ENCODE assay signal across 16 cellular contexts in genomic region chr11:96303980-96304379, GRCh38. TPM values are rescaled to one million over a fixed set of nuclear protein-coding genes. Genes with fewer than 3 reads are reported as not detected.
DNase-seq lines count a peak whose midpoint lies in the region; ATAC-seq, FAIRE-seq and TF ChIP-seq lines count a peak whose summit lies in the region.
"Had no signal": no experiment of that assay in that cellular context is flagged by ENCODE, and none has a peak within 500 bp of the region (broad histone marks: within the 10 kb centered on the region; RNA-seq: fewer than 3 reads in every experiment).

No MANE protein-coding gene starts in this region.

- intact Hi-C loops in left ventricle myocardium inferior (cut with micrococcal nuclease) (no loop called here), Right ventricle myocardium inferior (cut with DNase I) (no loop called here)

- WGBS in mesenchymal stem cell, result 86% methylated on average over 3 of the region's 3 CpGs
- 69 to 82% methylated on average over 3 of the region's 3 CpGs for WGBS in upper lobe of left lung, 2 donors
- WGBS in neuronal stem cell (ENCODE audit: extremely low coverage in 2 of 2, insufficient read length in 2 of 2, insufficient replicate concordance in 1 of 2), 2 donors, result no CpG with 5 or more reads among the region's 3 CpGs

- H3K9ac ChIP-seq in astrocyte (ENCODE audit: low read length) (peak overlapping the region; percentile 32), mesenchymal stem cell (ENCODE audit: low read length) (peak overlapping the region; percentile 94), neuronal stem cell (ENCODE audit: low read depth, low read length, poor library complexity) (no peak overlapping the region)

- H4K8ac ChIP-seq in mesenchymal stem cell (ENCODE audit: low read length), result no peak overlapping the region
- no peak overlapping the region for H4K8ac ChIP-seq in neuronal stem cell (ENCODE audit: low read depth, low read length)

- peak overlapping the region; percentile 64 for H3K27ac Mint-ChIP-seq in astrocyte (ENCODE audit: unreplicated experiment)
- H3K27ac Mint-ChIP-seq: activated CD4-positive, alpha-beta T cell treated with anti-CD3 and anti-CD28 coated beads, Interleukin-2, amount 10 ng/mL, durations not matched to agents 7 days and 5 days had no signal

- DNase-seq in left ventricle myocardium inferior (no peak), Right ventricle myocardium inferior (ENCODE audit: missing footprints) (no peak), astrocyte (ENCODE audit: low read depth) (no peak), mesenchymal stem cell (no peak), upper lobe of left lung (no peak), Ammon's horn (ENCODE audit: low spot score) (no peak), GF-D8 (lab: John Stamatoyannopoulos, UW) (no peak), neuronal stem cell (ENCODE audit: low spot score) (no peak)
- DNase-seq: activated CD4-positive, alpha-beta T cell treated with anti-CD3 and anti-CD28 coated beads, Interleukin-2, amount 10 ng/mL, durations not matched to agents 7 days and 5 days; activated gamma-delta T cell; DND-41; NCI-H1048; NCI-H2227 treated with DMSO at 0.1 percent for 48 hours; T-helper 1 cell had no signal

- H4K91ac ChIP-seq in mesenchymal stem cell (ENCODE audit: low read length) (no peak overlapping the region), neuronal stem cell (ENCODE audit: low read depth, low read length, poor library complexity) (no peak overlapping the region)

- H2BK5ac ChIP-seq in mesenchymal stem cell (ENCODE audit: low read depth, low read length, poor library complexity, severe bottlenecking) (no peak overlapping the region), neuronal stem cell (ENCODE audit: low read length) (no peak overlapping the region)

- H3K36me3 Mint-ChIP-seq in astrocyte (ENCODE audit: low read depth, unreplicated experiment), result no peaks in the 10 kb centered on the region

- H3K4me3 Mint-ChIP-seq in astrocyte (ENCODE audit: unreplicated experiment), result no peak overlapping the region
- H3K4me3 Mint-ChIP-seq: activated CD4-positive, alpha-beta T cell treated with anti-CD3 and anti-CD28 coated beads, Interleukin-2, amount 10 ng/mL, durations not matched to agents 7 days and 5 days; central memory CD8-positive, alpha-beta T cell had no signal

- peaks cover 79% of the 10 kb centered on the region for H3K79me2 ChIP-seq in astrocyte (ENCODE audit: insufficient read depth, low read length)

- H3K27ac ChIP-seq in left ventricle myocardium inferior (replicated peaks) (peak overlapping the region; percentile 62), astrocyte (ENCODE audit: low read depth, low read length) (peak overlapping the region; percentile 60), mesenchymal stem cell (ENCODE audit: low read length, poor library complexity, severe bottlenecking) (no peak overlapping the region), upper lobe of left lung (peak overlapping the region in 3 of 4 donors; percentile 42 to 70 (median 53)), neuronal stem cell (replicated peaks; ENCODE audit: low read length) (no peak overlapping the region)

- H3K36me3 ChIP-seq in left ventricle myocardium inferior (no peaks in the 10 kb centered on the region), astrocyte (ENCODE audit: insufficient read depth, low read length) (no peaks in the 10 kb centered on the region), mesenchymal stem cell (ENCODE audit: control insufficient read depth in 1 of 2, insufficient read depth in 2 of 2, low read depth in 1 of 2, low read length in 2 of 2) (no peaks in the 10 kb centered on the region), upper lobe of left lung (no peaks in the 10 kb centered on the region), neuronal stem cell (replicated peaks in 1 of 2; ENCODE audit: control insufficient read depth in 2 of 2, insufficient read depth in 2 of 2, low read length in 2 of 2) (no peaks in the 10 kb centered on the region)

- no peak overlapping the region for H3K14ac ChIP-seq in mesenchymal stem cell (ENCODE audit: low read length in 2 of 2)
- no peak overlapping the region for H3K14ac ChIP-seq in neuronal stem cell (ENCODE audit: low read length)

- ATAC-seq in Right ventricle myocardium inferior (no peak), upper lobe of left lung (ENCODE audit: low FRiP score in 2 of 2) (no peak)
- ATAC-seq: left lobe of liver had no signal

- H3K4me1 Mint-ChIP-seq in astrocyte (ENCODE audit: low read depth, unreplicated experiment), result peaks cover 60% of the 10 kb centered on the region

- H3K23ac ChIP-seq in mesenchymal stem cell (ENCODE audit: low read length in 2 of 2) (no peak overlapping the region), neuronal stem cell (ENCODE audit: low read depth, low read length, poor library complexity) (no peak overlapping the region)

- no peak overlapping the region for H3K4me3 ChIP-seq in left ventricle myocardium inferior
- H3K4me3 ChIP-seq in astrocyte (ENCODE audit: insufficient read depth, low read depth, low read length), result no peak overlapping the region
- peak overlapping the region in 1 of 2 experiments; percentile 32 for H3K4me3 ChIP-seq in mesenchymal stem cell (ENCODE audit: insufficient read depth in 1 of 2, low read depth in 1 of 2, low read length in 2 of 2)
- H3K4me3 ChIP-seq in upper lobe of left lung, result no peak overlapping the region
- no peak overlapping the region for H3K4me3 ChIP-seq in neuronal stem cell (ENCODE audit: low read length in 2 of 2)

- H2BK12ac ChIP-seq in mesenchymal stem cell (ENCODE audit: low read length in 2 of 2) (peak overlapping the region in 1 of 2 experiments; percentile 79), neuronal stem cell (ENCODE audit: low read length) (no peak overlapping the region)

- no peak for TF ChIP-seq EP300 in upper lobe of left lung (IDR thresholded peaks at IDR 0.05)

- no peaks in the 10 kb centered on the region for H3K27me3 Mint-ChIP-seq in astrocyte (ENCODE audit: low read depth, unreplicated experiment)
- H3K27me3 Mint-ChIP-seq: activated CD4-positive, alpha-beta T cell treated with anti-CD3 and anti-CD28 coated beads, Interleukin-2, amount 10 ng/mL, durations not matched to agents 7 days and 5 days; central memory CD8-positive, alpha-beta T cell had no signal

- peak overlapping the region in 1 of 2 experiments; percentile 42 for H3K18ac ChIP-seq in mesenchymal stem cell (ENCODE audit: low read depth in 1 of 2, low read length in 2 of 2)
- H3K18ac ChIP-seq in neuronal stem cell (ENCODE audit: low read length), result no peak overlapping the region

- TF ChIP-seq CTCF in left ventricle myocardium inferior (IDR thresholded peaks at IDR 0.05; ENCODE audit: borderline replicate concordance) (no peak), astrocyte (IDR thresholded peaks at IDR 0.05; ENCODE audit: insufficient read depth, low read depth, low read length) (no peak), upper lobe of left lung (IDR thresholded peaks at IDR 0.05) (no peak)

- TF ChIP-seq POLR2A in upper lobe of left lung (IDR thresholded peaks at IDR 0.05), result no peak

- H3K9me3 ChIP-seq in left ventricle myocardium inferior (replicated peaks) (no peaks in the 10 kb centered on the region), astrocyte (ENCODE audit: insufficient read depth, low read depth, low read length) (no peaks in the 10 kb centered on the region), mesenchymal stem cell (ENCODE audit: control insufficient read depth, low read length) (no peaks in the 10 kb centered on the region), upper lobe of left lung (no peaks in the 10 kb centered on the region), neuronal stem cell (replicated peaks in 1 of 2; ENCODE audit: control insufficient read depth in 2 of 2, insufficient read depth in 1 of 2, low read depth in 1 of 2, low read length in 2 of 2) (peaks cover 0 to 5% of the 10 kb centered on the region in 2 donors)

- H3K27me3 ChIP-seq in left ventricle myocardium inferior (ENCODE audit: low read depth), result no peaks in the 10 kb centered on the region
- no peaks in the 10 kb centered on the region for H3K27me3 ChIP-seq in astrocyte (ENCODE audit: insufficient read depth, low read length)
- H3K27me3 ChIP-seq in mesenchymal stem cell (ENCODE audit: control insufficient read depth in 1 of 2, insufficient read depth in 1 of 2, low read length in 2 of 2), result no peaks in the 10 kb centered on the region
- no peaks in the 10 kb centered on the region for H3K27me3 ChIP-seq in upper lobe of left lung
- H3K27me3 ChIP-seq in neuronal stem cell (ENCODE audit: control insufficient read depth in 3 of 3, insufficient read depth in 3 of 3, low read depth in 1 of 3, low read length in 3 of 3), result no peaks in the 10 kb centered on the region

- no peak for FAIRE-seq in astrocyte (lab: Jason Lieb, UNC)

- H3K9me3 Mint-ChIP-seq in astrocyte (ENCODE audit: unreplicated experiment), result no peaks in the 10 kb centered on the region
- H3K9me3 Mint-ChIP-seq: activated CD4-positive, alpha-beta T cell treated with anti-CD3 and anti-CD28 coated beads, Interleukin-2, amount 10 ng/mL, durations not matched to agents 7 days and 5 days; central memory CD8-positive, alpha-beta T cell had no signal

- H2AK5ac ChIP-seq in mesenchymal stem cell (ENCODE audit: low read length, severe bottlenecking), result peak overlapping the region; percentile 18
- H2AK5ac ChIP-seq in neuronal stem cell (ENCODE audit: low read depth, low read length), result no peak overlapping the region

- H2BK15ac ChIP-seq in mesenchymal stem cell (ENCODE audit: low read depth, poor library complexity, severe bottlenecking) (no peak overlapping the region), neuronal stem cell (ENCODE audit: low read length) (no peak overlapping the region)

- H3K4me2 ChIP-seq in astrocyte (ENCODE audit: low read length) (peak overlapping the region; percentile 29), mesenchymal stem cell (ENCODE audit: low read length, poor library complexity, severe bottlenecking) (no peak overlapping the region), neuronal stem cell (ENCODE audit: insufficient read depth, low read length, poor library complexity, severe bottlenecking) (no peak overlapping the region)

- H3K4me1 ChIP-seq in left ventricle myocardium inferior (peaks cover 85% of the 10 kb centered on the region), astrocyte (ENCODE audit: insufficient read depth, low read length) (peaks cover 56% of the 10 kb centered on the region), mesenchymal stem cell (ENCODE audit: control insufficient read depth, insufficient read depth, low read depth, low read length) (peaks cover 8% of the 10 kb centered on the region), upper lobe of left lung (peaks cover 54 to 79% (median 65%) of the 10 kb centered on the region in 4 donors), neuronal stem cell (ENCODE audit: control insufficient read depth in 2 of 2, insufficient read depth in 1 of 2, low read depth in 1 of 2, low read length in 2 of 2) (peaks cover 14 to 26% of the 10 kb centered on the region in 2 donors)

- peaks cover 15% of the 10 kb centered on the region for H4K20me1 ChIP-seq in astrocyte (ENCODE audit: insufficient read depth, low read length)

- H3K79me1 ChIP-seq in mesenchymal stem cell (replicated peaks; ENCODE audit: low read length, poor library complexity, severe bottlenecking) (peaks cover 20% of the 10 kb centered on the region), neuronal stem cell (ENCODE audit: low read depth, low read length) (no peaks in the 10 kb centered on the region)

- H2AFZ ChIP-seq in astrocyte (ENCODE audit: low read depth, low read length) (no peak overlapping the region), mesenchymal stem cell (ENCODE audit: low read depth, low read length) (no peak overlapping the region), neuronal stem cell (ENCODE audit: low read length) (no peak overlapping the region)

- H2BK120ac ChIP-seq in mesenchymal stem cell (ENCODE audit: low read depth, low read length) (no peak overlapping the region), neuronal stem cell (ENCODE audit: low read depth, low read length) (no peak overlapping the region)

- H3K4ac ChIP-seq in mesenchymal stem cell (ENCODE audit: low read depth in 1 of 2, low read length in 2 of 2) (peak overlapping the region; percentile 7 to 46), neuronal stem cell (ENCODE audit: low read length) (no peak overlapping the region)

RNA-seq across cellular contexts. Expression of gene MAML2, which starts 39.0 kb away (rescaled TPM):
- total RNA-seq in left ventricle myocardium inferior, result 4.5 TPM
- 5.2 TPM for total RNA-seq in Right ventricle myocardium inferior
- 27.1 and 27.4 TPM in 2 replicates for total RNA-seq in astrocyte
- polyA plus RNA-seq in mesenchymal stem cell (2013, experiment 1 of 2), result 33.4 TPM
- polyA plus RNA-seq in mesenchymal stem cell (2013, experiment 2 of 2), result 31.6 TPM
- 10 to 100 TPM; 19.5 to 36.6 (median 26.3) TPM for total RNA-seq in upper lobe of left lung
- polyA plus RNA-seq in neuronal stem cell (2013, experiment 1 of 2), result 2.0 TPM
- 2.2 TPM for polyA plus RNA-seq in neuronal stem cell (2013, experiment 2 of 2)

Comparison
In these comparisons a context has a peak if more than half of its experiments do, and no peak if none do; other contexts are left out.
1. H3K27ac ChIP-seq: peak in left ventricle myocardium inferior (single experiment), astrocyte (single experiment) and upper lobe of left lung (3 of 4); none in mesenchymal stem cell (single experiment) and neuronal stem cell (single experiment).